In genomic region chr13:34506796-34507195, GRCh38 we compare ENCODE assay signal across 14 cellular contexts.
DNase-seq lines count a peak whose midpoint lies in the region; ATAC-seq and TF ChIP-seq lines count a peak whose summit lies in the region.
"Had no signal": no experiment of that assay in that cellular context is flagged by ENCODE, and none has a peak within 500 bp of the region (broad histone marks: within the 10 kb centered on the region; RNA-seq: fewer than 3 reads in every experiment).

No MANE protein-coding gene starts in this region.

- peak; percentile 30 for DNase-seq in AG08395 (ENCODE audit: low spot score)
- peak; percentile 10 for DNase-seq in GM03348 (ENCODE audit: low spot score)
- DNase-seq in SJSA1 (ENCODE audit: low read depth in 1 of 2, low spot score in 2 of 2) = peak in 1 of 2 experiments; percentile 23
- DNase-seq in neural progenitor cell (ENCODE audit: low spot score) = peak; percentile 18
- no peak for DNase-seq in GM13976 (ENCODE audit: low spot score)
- no peak for DNase-seq in suprapubic skin (ENCODE audit: low spot score in 2 of 2)
- DNase-seq: C1 segment of cervical spinal cord; CD4-positive, alpha-beta T cell; DMS79; GDM1 had no signal

- no peaks in the 10 kb centered on the region for H4K20me1 ChIP-seq in neural progenitor cell (ENCODE audit: low read depth)

- H3K27ac Mint-ChIP-seq in neural progenitor cell = no peak overlapping the region
- H3K27ac Mint-ChIP-seq: B cell; CD4-positive, alpha-beta T cell had no signal

- no peak for TF ChIP-seq EP300 in suprapubic skin (IDR thresholded peaks at IDR 0.05)

- H3K9me3 Mint-ChIP-seq in neural progenitor cell = no peaks in the 10 kb centered on the region

- H3F3A ChIP-seq in neural progenitor cell (ENCODE audit: low read depth) = no peaks in the 10 kb centered on the region

- no peak overlapping the region for H3K4me3 ChIP-seq in SJSA1
- no peak overlapping the region for H3K4me3 ChIP-seq in neural progenitor cell
- no peak overlapping the region for H3K4me3 ChIP-seq in suprapubic skin

- no peak overlapping the region for H3K4me3 Mint-ChIP-seq in neural progenitor cell
- H3K4me3 Mint-ChIP-seq: B cell; CD4-positive, alpha-beta T cell had no signal

- no peak overlapping the region for H2AFZ ChIP-seq in neural progenitor cell (replicated peaks)

- 87% methylated on average over 3 of the region's 3 CpGs for WGBS in suprapubic skin

- ATAC-seq in GM19351 (IDR thresholded peaks at IDR 0.05; ENCODE audit: unreplicated experiment) (no peak), HG03520 (IDR thresholded peaks at IDR 0.05; ENCODE audit: unreplicated experiment) (no peak)

- no peaks in the 10 kb centered on the region for H3K9me3 ChIP-seq in SJSA1 (replicated peaks)
- no peaks in the 10 kb centered on the region for H3K9me3 ChIP-seq in neural progenitor cell (ENCODE audit: low read depth)
- no peaks in the 10 kb centered on the region for H3K9me3 ChIP-seq in suprapubic skin

- H3K27ac ChIP-seq in SJSA1 (peak overlapping the region; percentile 65), neural progenitor cell (no peak overlapping the region), suprapubic skin (no peak overlapping the region)
- H3K27ac ChIP-seq: 22Rv1 had no signal

- H3K27me3 Mint-ChIP-seq in neural progenitor cell (ENCODE audit: insufficient read depth, low read depth) = no peaks in the 10 kb centered on the region
- H3K27me3 Mint-ChIP-seq: B cell; CD4-positive, alpha-beta T cell had no signal

- no peak overlapping the region for H3K9ac ChIP-seq in neural progenitor cell

- no peaks in the 10 kb centered on the region for H3K27me3 ChIP-seq in SJSA1 (replicated peaks)
- H3K27me3 ChIP-seq in neural progenitor cell = no peaks in the 10 kb centered on the region
- no peaks in the 10 kb centered on the region for H3K27me3 ChIP-seq in suprapubic skin

- TF ChIP-seq CTCF in neural progenitor cell (IDR thresholded peaks at IDR 0.05) (no peak), GM13976 (IDR thresholded peaks at IDR 0.05; ENCODE audit: borderline replicate concordance, control extremely low read depth, extremely low read depth, insufficient read depth, missing control alignments) (no peak), suprapubic skin (IDR thresholded peaks at IDR 0.05) (no peak)

- H3K36me3 ChIP-seq in SJSA1 (no peaks in the 10 kb centered on the region), neural progenitor cell (no peaks in the 10 kb centered on the region), suprapubic skin (no peaks in the 10 kb centered on the region)

- H3K4me1 Mint-ChIP-seq in neural progenitor cell = no peaks in the 10 kb centered on the region
- H3K4me1 Mint-ChIP-seq: B cell had no signal

- in situ Hi-C loops in GM13976 (cut with MboI; ENCODE audit: low sequenced_read_pairs, unreplicated experiment) = no loop called here

- no peaks in the 10 kb centered on the region for H3K36me3 Mint-ChIP-seq in neural progenitor cell

- no peak overlapping the region for H3K4me2 ChIP-seq in neural progenitor cell

- no peaks in the 10 kb centered on the region for H3K79me2 ChIP-seq in neural progenitor cell (ENCODE audit: low read depth)

- no peak for TF ChIP-seq POLR2A in suprapubic skin (IDR thresholded peaks at IDR 0.05)

- H3K4me1 ChIP-seq in SJSA1 (replicated peaks) (peaks cover 13% of the 10 kb centered on the region), neural progenitor cell (no peaks in the 10 kb centered on the region), suprapubic skin (no peaks in the 10 kb centered on the region)

Comparison
In these comparisons a context has a peak if more than half of its experiments do, and no peak if none do; other contexts are left out.
1. DNase-seq: peak in AG08395 (single experiment), GM03348 (single experiment) and neural progenitor cell (single experiment); none in GM13976 (single experiment) and suprapubic skin (0 of 2).